In the genomic region with DNA sequence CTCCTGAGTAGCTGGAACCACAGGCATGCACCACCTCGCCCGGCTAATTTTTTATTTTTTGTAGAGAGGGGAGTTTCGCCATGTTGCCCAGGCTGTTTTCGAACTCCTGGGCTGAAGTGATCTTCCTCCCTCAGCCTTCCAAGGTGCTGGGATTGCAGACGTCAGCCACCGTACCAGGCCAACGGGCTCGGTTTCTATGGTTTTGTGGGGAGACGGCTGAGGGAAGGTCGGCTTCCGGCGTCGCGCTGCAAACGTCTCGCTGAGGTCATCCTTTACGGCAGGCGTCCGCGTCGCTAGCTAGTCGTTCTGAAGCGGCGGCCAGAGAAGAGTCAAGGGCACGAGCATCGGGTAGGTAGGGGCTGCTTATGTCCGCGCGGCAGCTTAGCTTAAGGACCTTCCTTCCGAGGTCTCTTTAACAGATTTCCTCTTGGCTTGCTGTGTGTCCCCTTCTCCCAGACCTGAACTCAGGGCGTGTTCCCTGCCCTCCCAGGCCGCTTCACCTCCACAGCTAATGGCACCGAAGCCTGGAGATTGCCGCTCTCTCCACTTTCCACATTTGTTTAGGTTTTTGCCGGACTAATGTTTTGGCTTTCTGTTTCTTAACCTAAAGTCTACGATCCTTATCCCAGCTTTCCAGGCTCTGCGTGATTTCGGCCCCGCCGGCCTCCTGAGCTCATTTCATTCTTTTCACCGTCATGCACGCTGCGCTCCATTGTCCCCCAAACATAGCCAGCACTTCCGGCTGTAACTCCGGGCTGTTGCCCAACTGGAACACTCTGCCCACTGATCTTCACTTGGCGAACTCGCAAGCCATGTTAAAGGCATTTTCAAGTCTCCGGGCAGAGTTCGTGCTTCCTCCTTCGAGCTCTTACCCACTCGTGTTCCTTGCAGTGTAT, we compare ENCODE assay signal across 8 cellular contexts. TPM values are rescaled to one million over a fixed set of nuclear protein-coding genes. Genes with fewer than 3 reads are reported as not detected.
DNase-seq lines count a peak whose midpoint lies in the region; ATAC-seq, FAIRE-seq and TF ChIP-seq lines count a peak whose summit lies in the region.

A gene (plus strand): TSS at position 300 of the 896 bp plus-strand sequence. CDS start 2,375 bp downstream, outside the sequence.

- intact Hi-C loops in A673 (cut with micrococcal nuclease; ENCODE audit: unreplicated experiment): no loop called here

- peaks cover 27% of the 10 kb centered on the region for H3K36me3 Mint-ChIP-seq in WTC11

- no peak for TF ChIP-seq CTCF in A673 (conservative IDR thresholded peaks at IDR 0.05; ENCODE audit: low read depth, low read length)
- TF ChIP-seq CTCF in WTC11 (IDR thresholded peaks at IDR 0.05): no peak
- TF ChIP-seq CTCF in bronchial epithelial cell (IDR thresholded peaks at IDR 0.05; ENCODE audit: insufficient read depth, low read length, severe bottlenecking): no peak
- no peak for TF ChIP-seq CTCF in smooth muscle cell (IDR thresholded peaks at IDR 0.05; ENCODE audit: borderline replicate concordance, insufficient read depth, poor library complexity, severe bottlenecking)

- H3K27me3 ChIP-seq in A673 (replicated peaks; ENCODE audit: insufficient read depth, low read depth, low read length, poor library complexity): no peaks in the 10 kb centered on the region
- H3K27me3 ChIP-seq in bronchial epithelial cell (ENCODE audit: control insufficient read depth, insufficient read depth, low read length): no peaks in the 10 kb centered on the region
- H3K27me3 ChIP-seq in smooth muscle cell (ENCODE audit: low read depth): no peaks in the 10 kb centered on the region

- ATAC-seq in GM18868 (IDR thresholded peaks at IDR 0.05; ENCODE audit: unreplicated experiment): peak; percentile 87
- ATAC-seq in HG03135 (IDR thresholded peaks at IDR 0.05; ENCODE audit: unreplicated experiment): peak; percentile 75
- ATAC-seq in WTC11: peak; percentile 92

- H3K27ac ChIP-seq in A673 (ENCODE audit: low read depth, low read length, poor library complexity, severe bottlenecking) (peak within 1 kb of the TSS; percentile 81), smooth muscle cell (ENCODE audit: low read depth) (peak within 1 kb of the TSS; percentile 99)

- peak within 1 kb of the TSS; percentile 99 for H3K9ac ChIP-seq in smooth muscle cell (ENCODE audit: low read depth)

- peak within 1 kb of the TSS; percentile 87 for H3K4me2 ChIP-seq in smooth muscle cell

- H3K27ac Mint-ChIP-seq in WTC11: peak within 1 kb of the TSS; percentile 100

- WGBS in smooth muscle cell (ENCODE audit: low lambda C conversion rate): 2% methylated on average over 51 of the region's 51 CpGs

- H3K4me1 ChIP-seq in A673 (ENCODE audit: insufficient read depth, low read length, poor library complexity, severe bottlenecking) (peaks cover 12% of the 10 kb centered on the region), smooth muscle cell (ENCODE audit: low read depth) (peaks cover 4% of the 10 kb centered on the region)

- no peak for FAIRE-seq in bronchial epithelial cell (lab: Jason Lieb, UNC)

- H3K4me1 Mint-ChIP-seq in WTC11: peaks cover 9% of the 10 kb centered on the region

- H2AFZ ChIP-seq in smooth muscle cell (ENCODE audit: low read depth): peak within 1 kb of the TSS; percentile 57

- H3K27me3 Mint-ChIP-seq in WTC11 (ENCODE audit: low read depth): peaks cover 3% of the 10 kb centered on the region; the same call in 1 of the 2 replicates

- no peaks in the 10 kb centered on the region for H3F3A ChIP-seq in smooth muscle cell (ENCODE audit: low read depth)

- H3K4me3 Mint-ChIP-seq in WTC11: peak within 1 kb of the TSS; percentile 94

- peaks cover 25% of the 10 kb centered on the region for H3K36me3 ChIP-seq in A673 (ENCODE audit: insufficient read depth, low read length, poor library complexity, severe bottlenecking)
- H3K36me3 ChIP-seq in bronchial epithelial cell (ENCODE audit: control insufficient read depth, insufficient read depth, low read length): no peaks in the 10 kb centered on the region
- peaks cover 4% of the 10 kb centered on the region for H3K36me3 ChIP-seq in smooth muscle cell (ENCODE audit: low read depth)

- BruUV-seq in A673 (replicated peaks; lab: Mats Ljungman, UMichigan): TSS peak; percentile 72

- H3K9me3 Mint-ChIP-seq in WTC11: peaks cover 5% of the 10 kb centered on the region

- H3K79me2 ChIP-seq in smooth muscle cell (ENCODE audit: low read depth): peaks cover 38% of the 10 kb centered on the region

- no peaks in the 10 kb centered on the region for H3K9me3 ChIP-seq in A673 (ENCODE audit: low read depth, low read length, poor library complexity, severe bottlenecking)
- no peaks in the 10 kb centered on the region for H3K9me3 ChIP-seq in smooth muscle cell (replicated peaks; ENCODE audit: low read depth)

- POLR2A ChIA-PET in A673 (lab: Charles Lee; ENCODE audit: low non-redundant PET) (interaction anchor here (0.5 kb wide), 1 partner anchor 14 kb away, joined by 17 read pairs; no protein-coding TSS in a partner anchor), WTC11 (lab: Charles Lee) (interaction anchor here (0.5 to 1.6 kb wide), 15 partner anchors 9 to 379 kb away, joined by 3 to 15 read pairs (median 5); a partner anchor contains a TSS)

- H3K4me3 ChIP-seq in A673 (ENCODE audit: low read depth, low read length, poor library complexity, severe bottlenecking) (peak within 1 kb of the TSS; percentile 70), bronchial epithelial cell (ENCODE audit: low read depth, low read length) (peak within 1 kb of the TSS; percentile 74), smooth muscle cell (peak within 1 kb of the TSS; percentile 85)

- DNase-seq in A673 (ENCODE audit: low spot score): peak; percentile 94
- peak; percentile 93 for DNase-seq in NCI-H2227 (lab: John Stamatoyannopoulos, UW; ENCODE audit: unreplicated experiment)
- peak; percentile 88 for DNase-seq in WTC11 (ENCODE audit: low spot score)
- peak; percentile 82 for DNase-seq in bronchial epithelial cell (ENCODE audit: low read depth)
- peak; percentile 85 for DNase-seq in iPS-NIHi7 (ENCODE audit: extremely low spot score)
- DNase-seq in smooth muscle cell (lab: John Stamatoyannopoulos, UW; ENCODE audit: unreplicated experiment): peak; percentile 50

- peaks cover 24% of the 10 kb centered on the region for H4K20me1 ChIP-seq in smooth muscle cell (ENCODE audit: low read depth)

- CTCF ChIA-PET in A673 (lab: Charles Lee): interaction anchor here (0.6 kb wide), 1 partner anchor 1512 kb away, joined by 8 read pairs; a partner anchor contains a TSS
- CTCF ChIA-PET in WTC11 (lab: Charles Lee): interaction anchor here (0.8 to 1.6 kb wide), 9 partner anchors 19 to 133 kb away, joined by 3 to 8 read pairs (median 4); no protein-coding TSS in a partner anchor

TF ChIP-seq in WTC11, 78 proteins besides CTCF, POLR2A, EP300 and RAD21 (continues in another document):
- TF ChIP-seq, protein P1, sequence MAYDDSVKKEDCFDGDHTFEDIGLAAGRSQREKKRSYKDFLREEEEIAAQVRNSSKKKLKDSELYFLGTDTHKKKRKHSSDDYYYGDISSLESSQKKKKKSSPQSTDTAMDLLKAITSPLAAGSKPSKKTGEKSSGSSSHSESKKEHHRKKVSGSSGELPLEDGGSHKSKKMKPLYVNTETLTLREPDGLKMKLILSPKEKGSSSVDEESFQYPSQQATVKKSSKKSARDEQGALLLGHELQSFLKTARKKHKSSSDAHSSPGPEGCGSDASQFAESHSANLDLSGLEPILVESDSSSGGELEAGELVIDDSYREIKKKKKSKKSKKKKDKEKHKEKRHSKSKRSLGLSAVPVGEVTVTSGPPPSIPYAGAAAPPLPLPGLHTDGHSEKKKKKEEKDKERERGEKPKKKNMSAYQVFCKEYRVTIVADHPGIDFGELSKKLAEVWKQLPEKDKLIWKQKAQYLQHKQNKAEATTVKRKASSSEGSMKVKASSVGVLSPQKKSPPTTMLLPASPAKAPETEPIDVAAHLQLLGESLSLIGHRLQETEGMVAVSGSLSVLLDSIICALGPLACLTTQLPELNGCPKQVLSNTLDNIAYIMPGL (CRISPR knock-in tag; IDR thresholded peaks at IDR 0.05): peak; percentile 61; the same call in 1 of the 2 replicates
- TF ChIP-seq CREM (CRISPR knock-in tag; IDR thresholded peaks at IDR 0.05) (peak; percentile 90), ZNF263 (CRISPR knock-in tag; IDR thresholded peaks at IDR 0.05; ENCODE audit: low read depth) (no peak), CBFB (CRISPR knock-in tag; IDR thresholded peaks at IDR 0.05; ENCODE audit: low read depth) (no peak), ZNF219 (CRISPR knock-in tag; IDR thresholded peaks at IDR 0.05; ENCODE audit: borderline replicate concordance) (no peak), NR1H2 (CRISPR knock-in tag; IDR thresholded peaks at IDR 0.05) (no peak), GRHL2 (CRISPR knock-in tag; IDR thresholded peaks at IDR 0.05; ENCODE audit: insufficient replicate concordance, severe bottlenecking) (no peak), JUN (CRISPR knock-in tag; IDR thresholded peaks at IDR 0.05) (0 out of 2 replicates have a peak, but pooled peaks have one; percentile 12), ZNF423 (CRISPR knock-in tag; IDR thresholded peaks at IDR 0.05) (no peak)
- TF ChIP-seq, protein P2, sequence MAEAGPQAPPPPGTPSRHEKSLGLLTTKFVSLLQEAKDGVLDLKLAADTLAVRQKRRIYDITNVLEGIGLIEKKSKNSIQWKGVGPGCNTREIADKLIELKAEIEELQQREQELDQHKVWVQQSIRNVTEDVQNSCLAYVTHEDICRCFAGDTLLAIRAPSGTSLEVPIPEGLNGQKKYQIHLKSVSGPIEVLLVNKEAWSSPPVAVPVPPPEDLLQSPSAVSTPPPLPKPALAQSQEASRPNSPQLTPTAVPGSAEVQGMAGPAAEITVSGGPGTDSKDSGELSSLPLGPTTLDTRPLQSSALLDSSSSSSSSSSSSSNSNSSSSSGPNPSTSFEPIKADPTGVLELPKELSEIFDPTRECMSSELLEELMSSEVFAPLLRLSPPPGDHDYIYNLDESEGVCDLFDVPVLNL (CRISPR knock-in tag; IDR thresholded peaks at IDR 0.05; ENCODE audit: borderline replicate concordance, low read depth): no peak
- TF ChIP-seq, protein P3, sequence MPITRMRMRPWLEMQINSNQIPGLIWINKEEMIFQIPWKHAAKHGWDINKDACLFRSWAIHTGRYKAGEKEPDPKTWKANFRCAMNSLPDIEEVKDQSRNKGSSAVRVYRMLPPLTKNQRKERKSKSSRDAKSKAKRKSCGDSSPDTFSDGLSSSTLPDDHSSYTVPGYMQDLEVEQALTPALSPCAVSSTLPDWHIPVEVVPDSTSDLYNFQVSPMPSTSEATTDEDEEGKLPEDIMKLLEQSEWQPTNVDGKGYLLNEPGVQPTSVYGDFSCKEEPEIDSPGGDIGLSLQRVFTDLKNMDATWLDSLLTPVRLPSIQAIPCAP (CRISPR knock-in tag; IDR thresholded peaks at IDR 0.05): peak; percentile 55; the same call in 1 of the 2 replicates

RNA-seq across cellular contexts. Expression of the gene that starts here (rescaled TPM):
- total RNA-seq in A673 (2021): 279 and 284 TPM in 2 replicates
- 402 to 430 TPM (median 414 TPM) in 3 replicates for total RNA-seq in WTC11 (2021)
- total RNA-seq in bronchial epithelial cell: 417 and 613 TPM in 2 replicates
- 708 and 831 TPM in 2 replicates for total RNA-seq in smooth muscle cell
- polyA plus RNA-seq in smooth muscle cell: 879 and 884 TPM in 2 replicates

Comparison
In these comparisons a context has a peak if more than half of its experiments do, and no peak if none do; other contexts are left out.
1. Peak in every context shown above with its lines: DNase-seq, ATAC-seq, H3K4me3 ChIP-seq and H3K27ac ChIP-seq.